ENCODE assay signal across 24 cellular contexts in genomic region chrX:125711103-125711502, GRCh38.
"Had no signal": no experiment of that assay in that cellular context is flagged by ENCODE, and none has a peak within 500 bp of the region (broad histone marks: within the 10 kb centered on the region; RNA-seq: fewer than 3 reads in every experiment).

No MANE protein-coding gene starts in this region.

- H3K4me2 ChIP-seq: hepatocyte had no signal

- H3K4me1 Mint-ChIP-seq: immature natural killer cell had no signal

- ATAC-seq: foreskin keratinocyte, gastroesophageal sphincter, heart left ventricle, left colon, left lung, left ventricle myocardium superior, lower lobe of right lung had no signal

- FAIRE-seq: colon, endothelial cell of umbilical vein, frontal cortex, kidney had no signal

- H3K9me3 ChIP-seq: esophagus muscularis mucosa, gastroesophageal sphincter, heart left ventricle, left lung, lower lobe of right lung had no signal

- H3K27ac ChIP-seq: coronary artery, dorsolateral prefrontal cortex, esophagus muscularis mucosa, foreskin keratinocyte, gastroesophageal sphincter, heart left ventricle, hepatocyte, left lung, lower lobe of right lung had no signal

- H3K79me2 ChIP-seq: hepatocyte had no signal

- H3K27ac Mint-ChIP-seq: immature natural killer cell had no signal

- H3K4me3 Mint-ChIP-seq: immature natural killer cell had no signal

- H3K36me3 ChIP-seq: esophagus muscularis mucosa, gastroesophageal sphincter, heart left ventricle, left lung, lower lobe of right lung had no signal

- H3K36me3 Mint-ChIP-seq: immature natural killer cell had no signal

- H2AFZ ChIP-seq: hepatocyte had no signal

- H3K4me3 ChIP-seq: coronary artery, dorsolateral prefrontal cortex, esophagus muscularis mucosa, gastroesophageal sphincter, heart left ventricle, hepatocyte, left lung, lower lobe of right lung had no signal

- H3K4me1 ChIP-seq: esophagus muscularis mucosa, foreskin keratinocyte, gastroesophageal sphincter, heart left ventricle, left lung, lower lobe of right lung had no signal

- DNase-seq: dermis blood vessel endothelial cell; dorsolateral prefrontal cortex; effector CD4-positive, alpha-beta T cell; effector memory CD4-positive, alpha-beta T cell; foreskin keratinocyte; heart left ventricle; hypothalamus; immature natural killer cell; islet precursor cell; kidney; kidney glomerular epithelial cell; left colon; left lung; left ventricle myocardium superior; lower lobe of right lung; mesenchymal stem cell; midbrain had no signal

- H3K27me3 ChIP-seq: esophagus muscularis mucosa, foreskin keratinocyte, gastroesophageal sphincter, heart left ventricle, hepatocyte, left lung had no signal
